12 cellular contexts compared by ENCODE assay signal in genomic region chr4:180557348-180557747, GRCh38.
DNase-seq lines count a peak whose midpoint lies in the region; ATAC-seq and TF ChIP-seq lines count a peak whose summit lies in the region.
"Had no signal": no experiment of that assay in that cellular context is flagged by ENCODE, and none has a peak within 500 bp of the region (broad histone marks: within the 10 kb centered on the region; RNA-seq: fewer than 3 reads in every experiment).

No MANE protein-coding gene starts in this region.

- no peak for TF ChIP-seq EP300 in suprapubic skin (IDR thresholded peaks at IDR 0.05)

- WGBS in suprapubic skin = 81% methylated on average over 3 of the region's 3 CpGs

- H3K9me3 ChIP-seq in breast epithelium (no peaks in the 10 kb centered on the region), suprapubic skin (no peaks in the 10 kb centered on the region)

- BruUV-seq in MCF 10A (replicated peaks; lab: Mats Ljungman, UMichigan) = no TSS peak

- TF ChIP-seq CTCF in MCF 10A (IDR thresholded peaks at IDR 0.05; ENCODE audit: unreplicated experiment) (peak; percentile 27), breast epithelium (IDR thresholded peaks at IDR 0.05) (no peak), suprapubic skin (IDR thresholded peaks at IDR 0.05) (no peak)

- in situ Hi-C loops in SK-MEL-5 (cut with HindIII; ENCODE audit: low pct_unique_long_range_greater_than_20kb, low sequenced_read_pairs) = no loop called here

- CTCF ChIA-PET in MCF 10A (lab: Yijun Ruan, JAX) = interaction anchor here (0.6 to 0.9 kb wide), 3 partner anchors 108 to 971 kb away, joined by 3 to 7 read pairs (median 4); no protein-coding TSS in a partner anchor

- peak; percentile 23 for DNase-seq in MCF 10A (ENCODE audit: unreplicated experiment)
- DNase-seq in breast epithelium (ENCODE audit: low spot score in 2 of 2) = no peak
- peak; percentile 51 for DNase-seq in SK-MEL-5 (ENCODE audit: low read depth, low spot score)
- DNase-seq in T-helper 1 cell = no peak
- DNase-seq in KG1 (lab: John Stamatoyannopoulos, UW) = no peak
- DNase-seq in suprapubic skin (ENCODE audit: low spot score in 2 of 2) = no peak
- no peak for DNase-seq in NCI-H1436 treated with DMSO at 0.1 percent for 48 hours (lab: John Stamatoyannopoulos, UW)
- DNase-seq: activated T-cell treated with anti-CD3 and anti-CD28 coated beads, Interleukin-2, amount 50 U/mL, for 72 hours; hippocampal formation; NCI-H2029 treated with DMSO at 0.1 percent for 48 hours; right cardiac atrium had no signal

- H3K4me1 Mint-ChIP-seq in MCF 10A (ENCODE audit: insufficient read depth, unreplicated experiment) = peaks cover 6% of the 10 kb centered on the region

- POLR2A ChIA-PET in MCF 10A (lab: Yijun Ruan, JAX) = interaction anchor here (0.6 to 1.6 kb wide), 4 partner anchors 10 to 112 kb away, joined by 3 to 5 read pairs (median 4); no protein-coding TSS in a partner anchor

- no peak overlapping the region for H3K4me3 Mint-ChIP-seq in MCF 10A (ENCODE audit: unreplicated experiment)
- H3K4me3 Mint-ChIP-seq: activated T-cell treated with anti-CD3 and anti-CD28 coated beads, Interleukin-2, amount 50 U/mL, for 72 hours had no signal

- no peaks in the 10 kb centered on the region for H3K36me3 Mint-ChIP-seq in MCF 10A (ENCODE audit: insufficient read depth, unreplicated experiment)

- TF ChIP-seq POLR2A in breast epithelium (IDR thresholded peaks at IDR 0.05) = no peak
- TF ChIP-seq POLR2A in suprapubic skin (IDR thresholded peaks at IDR 0.05) = no peak

- H3K4me1 ChIP-seq in breast epithelium = no peaks in the 10 kb centered on the region
- H3K4me1 ChIP-seq in suprapubic skin = no peaks in the 10 kb centered on the region

- H3K36me3 ChIP-seq in breast epithelium (no peaks in the 10 kb centered on the region), suprapubic skin (no peaks in the 10 kb centered on the region)

- no peak overlapping the region for H3K27ac Mint-ChIP-seq in MCF 10A (ENCODE audit: low read depth, unreplicated experiment)
- H3K27ac Mint-ChIP-seq: activated T-cell treated with anti-CD3 and anti-CD28 coated beads, Interleukin-2, amount 50 U/mL, for 72 hours had no signal

- intact Hi-C loops in MCF 10A (cut with micrococcal nuclease) = no loop called here
- intact Hi-C loops in breast epithelium (cut with DNase I; ENCODE audit: low total_unique reads) = no loop called here

- ATAC-seq in HG03097 (IDR thresholded peaks at IDR 0.05; ENCODE audit: low FRiP score, unreplicated experiment) = peak; percentile 68
- ATAC-seq: activated T-cell treated with anti-CD3 and anti-CD28 coated beads, Interleukin-2, amount 50 U/mL, for 72 hours; right cardiac atrium had no signal

- H3K27me3 ChIP-seq in breast epithelium = no peaks in the 10 kb centered on the region
- H3K27me3 ChIP-seq in suprapubic skin = no peaks in the 10 kb centered on the region

- H3K4me3 ChIP-seq in breast epithelium (no peak overlapping the region), suprapubic skin (no peak overlapping the region)

- H3K27me3 Mint-ChIP-seq in MCF 10A (ENCODE audit: insufficient read depth, unreplicated experiment) = no peaks in the 10 kb centered on the region

- no peak overlapping the region for H3K27ac ChIP-seq in breast epithelium
- H3K27ac ChIP-seq in suprapubic skin = no peak overlapping the region

- no peaks in the 10 kb centered on the region for H3K9me3 Mint-ChIP-seq in MCF 10A (ENCODE audit: unreplicated experiment)

Comparison
In these comparisons a context has a peak if more than half of its experiments do, and no peak if none do; other contexts are left out.
1. DNase-seq: peak in MCF 10A (single experiment) and SK-MEL-5 (single experiment); none in breast epithelium (0 of 2), T-helper 1 cell (0 of 5), KG1 (single experiment), suprapubic skin (0 of 2) and NCI-H1436 treated with DMSO at 0.1 percent for 48 hours (single experiment).